ENCODE assay signal across 2 cellular contexts in the genomic region with DNA sequence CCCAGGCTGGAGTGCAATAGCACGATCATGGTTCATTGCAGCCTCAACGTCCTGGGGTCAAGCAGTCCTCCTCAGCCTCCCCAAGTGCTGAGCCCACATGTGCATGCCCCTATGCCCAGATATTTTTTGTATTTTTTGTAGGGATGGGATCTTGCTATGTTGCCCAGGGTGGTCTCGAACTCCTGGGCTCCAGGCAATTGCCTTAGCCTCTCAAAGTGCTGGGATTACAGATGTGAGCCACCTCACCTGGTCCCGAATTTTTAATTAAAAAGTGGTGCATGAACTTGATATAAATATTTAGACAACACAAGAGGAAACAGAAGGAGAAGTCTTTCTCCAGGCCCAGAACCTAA.
TF ChIP-seq lines count a peak whose summit lies in the region.

No MANE protein-coding gene starts in this region.

TF ChIP-seq in A549, 52 proteins besides CTCF, POLR2A, EP300 and RAD21:
- no peak for TF ChIP-seq ZC3H11A (IDR thresholded peaks at IDR 0.05)
- no peak for TF ChIP-seq TFCP2L1 (CRISPR knock-in tag; IDR thresholded peaks at IDR 0.05)
- TF ChIP-seq NFE2L2 (conservative IDR thresholded peaks at IDR 0.05; ENCODE audit: low read length): no peak
- TF ChIP-seq HEYL (CRISPR knock-in tag; IDR thresholded peaks at IDR 0.05): no peak
- TF ChIP-seq, protein P1, sequence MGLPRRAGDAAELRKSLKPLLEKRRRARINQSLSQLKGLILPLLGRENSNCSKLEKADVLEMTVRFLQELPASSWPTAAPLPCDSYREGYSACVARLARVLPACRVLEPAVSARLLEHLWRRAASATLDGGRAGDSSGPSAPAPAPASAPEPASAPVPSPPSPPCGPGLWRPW (IDR thresholded peaks at IDR 0.05): no peak
- no peak for TF ChIP-seq HOXA7 (CRISPR knock-in tag; IDR thresholded peaks at IDR 0.05)
- no peak for TF ChIP-seq JUN (IDR thresholded peaks at IDR 0.05)
- TF ChIP-seq SREBF2 (IDR thresholded peaks at IDR 0.05): no peak
- TF ChIP-seq, protein P2, sequence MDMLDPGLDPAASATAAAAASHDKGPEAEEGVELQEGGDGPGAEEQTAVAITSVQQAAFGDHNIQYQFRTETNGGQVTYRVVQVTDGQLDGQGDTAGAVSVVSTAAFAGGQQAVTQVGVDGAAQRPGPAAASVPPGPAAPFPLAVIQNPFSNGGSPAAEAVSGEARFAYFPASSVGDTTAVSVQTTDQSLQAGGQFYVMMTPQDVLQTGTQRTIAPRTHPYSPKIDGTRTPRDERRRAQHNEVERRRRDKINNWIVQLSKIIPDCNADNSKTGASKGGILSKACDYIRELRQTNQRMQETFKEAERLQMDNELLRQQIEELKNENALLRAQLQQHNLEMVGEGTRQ (IDR thresholded peaks at IDR 0.05): no peak
- no peak for TF ChIP-seq CBX8 (IDR thresholded peaks at IDR 0.05)
- no peak for TF ChIP-seq REST (IDR thresholded peaks at IDR 0.05)
- no peak for TF ChIP-seq HOXB5 (CRISPR knock-in tag; IDR thresholded peaks at IDR 0.05)
- TF ChIP-seq, protein P3, sequence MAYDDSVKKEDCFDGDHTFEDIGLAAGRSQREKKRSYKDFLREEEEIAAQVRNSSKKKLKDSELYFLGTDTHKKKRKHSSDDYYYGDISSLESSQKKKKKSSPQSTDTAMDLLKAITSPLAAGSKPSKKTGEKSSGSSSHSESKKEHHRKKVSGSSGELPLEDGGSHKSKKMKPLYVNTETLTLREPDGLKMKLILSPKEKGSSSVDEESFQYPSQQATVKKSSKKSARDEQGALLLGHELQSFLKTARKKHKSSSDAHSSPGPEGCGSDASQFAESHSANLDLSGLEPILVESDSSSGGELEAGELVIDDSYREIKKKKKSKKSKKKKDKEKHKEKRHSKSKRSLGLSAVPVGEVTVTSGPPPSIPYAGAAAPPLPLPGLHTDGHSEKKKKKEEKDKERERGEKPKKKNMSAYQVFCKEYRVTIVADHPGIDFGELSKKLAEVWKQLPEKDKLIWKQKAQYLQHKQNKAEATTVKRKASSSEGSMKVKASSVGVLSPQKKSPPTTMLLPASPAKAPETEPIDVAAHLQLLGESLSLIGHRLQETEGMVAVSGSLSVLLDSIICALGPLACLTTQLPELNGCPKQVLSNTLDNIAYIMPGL (CRISPR knock-in tag; IDR thresholded peaks at IDR 0.05; ENCODE audit: borderline replicate concordance): no peak
- no peak for TF ChIP-seq CBX2 (IDR thresholded peaks at IDR 0.05; ENCODE audit: borderline replicate concordance, low read depth)
- TF ChIP-seq MAZ (IDR thresholded peaks at IDR 0.05; ENCODE audit: borderline replicate concordance, low read depth, low read length): no peak
- TF ChIP-seq RARB (CRISPR knock-in tag; IDR thresholded peaks at IDR 0.05): no peak
- TF ChIP-seq ATOH8 (CRISPR knock-in tag; IDR thresholded peaks at IDR 0.05; ENCODE audit: low read depth): no peak

TF ChIP-seq in endothelial cell of umbilical vein, 7 proteins besides CTCF, POLR2A, EP300 and RAD21:
- no peak for TF ChIP-seq GATA2 (IDR thresholded peaks at IDR 0.05; ENCODE audit: insufficient read depth, insufficient read length, low read depth, low read length)
- no peak for TF ChIP-seq MYC (IDR thresholded peaks at IDR 0.05; ENCODE audit: low read depth, low read length)
- TF ChIP-seq FOS (IDR thresholded peaks at IDR 0.05; ENCODE audit: borderline replicate concordance, insufficient read depth, low read length): no peak
- TF ChIP-seq, protein P4, sequence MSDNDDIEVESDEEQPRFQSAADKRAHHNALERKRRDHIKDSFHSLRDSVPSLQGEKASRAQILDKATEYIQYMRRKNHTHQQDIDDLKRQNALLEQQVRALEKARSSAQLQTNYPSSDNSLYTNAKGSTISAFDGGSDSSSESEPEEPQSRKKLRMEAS (IDR thresholded peaks at IDR 0.05; ENCODE audit: insufficient read depth, insufficient read length): no peak
- TF ChIP-seq POLR2AphosphoS5 (IDR thresholded peaks at IDR 0.05; ENCODE audit: insufficient read depth, low read depth, low read length): no peak
- TF ChIP-seq JUN (IDR thresholded peaks at IDR 0.05; ENCODE audit: borderline replicate concordance, insufficient read depth, insufficient read length, low read depth): no peak
- TF ChIP-seq EZH2 (IDR thresholded peaks at IDR 0.05; ENCODE audit: borderline replicate concordance, low read depth, low read length, severe bottlenecking): no peak
TF ChIP-seq in endothelial cell of umbilical vein: peak in this region for 0.
